In the genomic region with DNA sequence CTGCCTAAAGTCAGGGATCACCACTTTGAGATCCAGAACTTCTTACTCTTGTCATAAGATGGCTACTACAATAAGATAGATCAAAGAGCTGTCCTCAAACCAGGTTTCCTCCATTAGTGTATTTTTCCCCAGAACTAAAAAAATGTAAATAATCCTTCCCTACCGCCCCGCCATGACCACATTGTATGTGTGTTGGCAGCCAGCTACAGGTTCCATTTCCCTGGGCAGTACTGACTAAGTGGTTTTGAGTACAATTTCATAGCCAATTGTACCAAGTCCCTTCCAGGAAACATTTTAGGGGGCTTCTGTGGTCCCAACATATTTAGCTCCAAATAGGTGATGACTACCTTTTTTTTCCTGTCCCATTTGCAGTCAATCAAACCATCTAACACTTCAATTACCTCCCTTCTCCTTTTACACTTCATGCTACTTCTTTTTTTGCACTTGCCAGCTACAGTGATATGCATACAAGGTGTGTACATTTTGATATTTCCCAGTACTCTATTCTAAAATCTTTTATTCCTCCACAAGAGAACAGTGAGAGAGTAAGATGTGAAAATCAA, we compare ENCODE assay signal across 12 cellular contexts. TPM values are rescaled to one million over a fixed set of nuclear protein-coding genes. Genes with fewer than 3 reads are reported as not detected.
DNase-seq lines count a peak whose midpoint lies in the region; FAIRE-seq and TF ChIP-seq lines count a peak whose summit lies in the region.
"Had no signal": no experiment of that assay in that cellular context is flagged by ENCODE, and none has a peak within 500 bp of the region (broad histone marks: within the 10 kb centered on the region; RNA-seq: fewer than 3 reads in every experiment).

No MANE protein-coding gene starts in this region.

- H2AK5ac ChIP-seq in H9 (ENCODE audit: insufficient read length, low read length) = no peak overlapping the region

- no peak overlapping the region for H4K8ac ChIP-seq in H9 (replicated peaks; ENCODE audit: insufficient read length, low read depth, low read length)

- no peak overlapping the region for H3K18ac ChIP-seq in H9 (ENCODE audit: insufficient read length, low read depth, low read length)

- intact Hi-C loops in Calu3 (cut with micrococcal nuclease; ENCODE audit: unreplicated experiment) = no loop called here
- intact Hi-C loops in mammary epithelial cell (cut with micrococcal nuclease) = no loop called here

- TF ChIP-seq CTCF in Calu3 (IDR thresholded peaks at IDR 0.05; ENCODE audit: unreplicated experiment) (no peak), mammary epithelial cell (conservative IDR thresholded peaks at IDR 0.05 in 1 of 2, IDR thresholded peaks at IDR 0.05 in 1 of 2; ENCODE audit: extremely low read depth in 1 of 2, insufficient read depth in 1 of 2, low read depth in 1 of 2, low read length in 2 of 2) (no peak), neural cell (IDR thresholded peaks at IDR 0.05; ENCODE audit: poor library complexity, severe bottlenecking) (no peak), H9 (conservative IDR thresholded peaks at IDR 0.05) (no peak)

- H3K27me3 Mint-ChIP-seq in Calu3 (ENCODE audit: unreplicated experiment) = no peaks in the 10 kb centered on the region
- H3K27me3 Mint-ChIP-seq in H9 (ENCODE audit: low read depth) = no peaks in the 10 kb centered on the region

- H3K4me3 ChIP-seq in MG63 (no peak overlapping the region), mammary epithelial cell (replicated peaks in 1 of 3; ENCODE audit: insufficient read depth in 1 of 3, low read depth in 2 of 3, low read length in 3 of 3) (no peak overlapping the region), neural cell (ENCODE audit: low read length) (peak overlapping the region; percentile 56)
- H3K4me3 ChIP-seq: SJCRH30 had no signal

- DNase-seq in Calu3 = no peak
- DNase-seq in MG63 = peak; percentile 25
- DNase-seq in mammary epithelial cell = no peak
- no peak for DNase-seq in DMS114 treated with DMSO at 0.1 percent for 48 hours (lab: John Stamatoyannopoulos, UW; ENCODE audit: unreplicated experiment)
- no peak for DNase-seq in H9
- DNase-seq in hypothalamus (lab: John Stamatoyannopoulos, UW) = no peak
- DNase-seq in H54 (ENCODE audit: insufficient read length, low spot score) = no peak
- DNase-seq: anterior cingulate cortex, NCI-H524 treated with DMSO at 0.1 percent for 48 hours, SJCRH30 had no signal

- no peak overlapping the region for H3K4ac ChIP-seq in H9 (ENCODE audit: low read depth, low read length)

- no peak overlapping the region for H3K27ac Mint-ChIP-seq in Calu3 (ENCODE audit: unreplicated experiment)
- peak overlapping the region in 1 of 3 experiments; percentile 19; a peak in 2 of 7 replicates for H3K27ac Mint-ChIP-seq in H9

- peaks cover 14% of the 10 kb centered on the region for H4K20me1 ChIP-seq in mammary epithelial cell (ENCODE audit: insufficient read depth, low read length)
- peaks cover 39% of the 10 kb centered on the region for H4K20me1 ChIP-seq in neural cell (ENCODE audit: insufficient read depth)
- H4K20me1 ChIP-seq in H9 (ENCODE audit: control insufficient read depth, insufficient read depth, insufficient read length) = no peaks in the 10 kb centered on the region

- H3K36me3 Mint-ChIP-seq in Calu3 (ENCODE audit: insufficient read depth, unreplicated experiment) = peaks cover 12% of the 10 kb centered on the region
- H3K36me3 Mint-ChIP-seq in H9 (ENCODE audit: insufficient read depth in 1 of 3, low read depth in 3 of 3) = peaks cover 7 to 14% (median 7%) of the 10 kb centered on the region in 3 experiments; a peak in 6 of 7 replicates

- H3K4me3 Mint-ChIP-seq in Calu3 (ENCODE audit: low read depth, unreplicated experiment) = peak overlapping the region; percentile 1
- no peak overlapping the region; a peak in 1 of 5 replicates for H3K4me3 Mint-ChIP-seq in H9

- no peak for TF ChIP-seq POLR2A in H54 (IDR thresholded peaks at IDR 0.05; ENCODE audit: low read depth, low read length)

- H2AFZ ChIP-seq in mammary epithelial cell (ENCODE audit: low read depth, low read length) (no peak overlapping the region), neural cell (ENCODE audit: low read depth, low read length) (no peak overlapping the region), H9 (ENCODE audit: low read length) (no peak overlapping the region)

- H3K9ac ChIP-seq in mammary epithelial cell (ENCODE audit: insufficient read depth, low read length) (no peak overlapping the region), neural cell (ENCODE audit: low read length) (no peak overlapping the region), H9 (ENCODE audit: extremely low read depth, insufficient read length, low read length) (no peak overlapping the region)

- H3K27me3 ChIP-seq in MG63 (no peaks in the 10 kb centered on the region), mammary epithelial cell (ENCODE audit: insufficient read depth, low read length) (no peaks in the 10 kb centered on the region), neural cell (ENCODE audit: insufficient read depth, low read depth, low read length) (no peaks in the 10 kb centered on the region), H9 (ENCODE audit: insufficient read depth, low read length) (no peaks in the 10 kb centered on the region)
- H3K27me3 ChIP-seq: SJCRH30 had no signal

- dilution Hi-C loops in mammary epithelial cell (cut with HindIII; ENCODE audit: low sequenced_read_pairs) = no loop called here

- H3K79me1 ChIP-seq in H9 (ENCODE audit: insufficient read depth, low read depth, low read length, poor library complexity, severe bottlenecking) = no peaks in the 10 kb centered on the region

- H3F3A ChIP-seq in neural cell (ENCODE audit: insufficient read depth, low read length, poor library complexity, severe bottlenecking) = peaks cover 5% of the 10 kb centered on the region

- H3K27ac ChIP-seq in mammary epithelial cell (ENCODE audit: insufficient read depth, low read depth, low read length) = no peak overlapping the region
- H3K27ac ChIP-seq in neural cell (ENCODE audit: low read length) = no peak overlapping the region
- no peak overlapping the region for H3K27ac ChIP-seq in H9 (ENCODE audit: insufficient read length, low read depth, low read length)
- H3K27ac ChIP-seq: SJCRH30 had no signal

- H3K4me1 Mint-ChIP-seq in Calu3 (ENCODE audit: low read depth, unreplicated experiment) = peaks cover 20% of the 10 kb centered on the region
- peaks cover 33 to 41% of the 10 kb centered on the region in 2 experiments for H3K4me1 Mint-ChIP-seq in H9

- H2BK12ac ChIP-seq in H9 (ENCODE audit: insufficient read length, low read depth, low read length) = no peak overlapping the region

- BruUV-seq in Calu3 (replicated peaks; lab: Mats Ljungman, UMichigan) (no TSS peak), mammary epithelial cell (replicated peaks; lab: Mats Ljungman, UMichigan) (no TSS peak)

- H4K5ac ChIP-seq in H9 (ENCODE audit: insufficient read length, low read depth, low read length) = no peak overlapping the region

- H3K56ac ChIP-seq in H9 (ENCODE audit: insufficient read length, low read depth, low read length) = no peak overlapping the region

- H3K14ac ChIP-seq in H9 (ENCODE audit: insufficient read depth, low read length) = no peak overlapping the region

- H3K9me3 ChIP-seq in MG63 (no peaks in the 10 kb centered on the region), mammary epithelial cell (replicated peaks; ENCODE audit: insufficient read depth, low read length) (no peaks in the 10 kb centered on the region), neural cell (ENCODE audit: low read length) (no peaks in the 10 kb centered on the region), H9 (ENCODE audit: control insufficient read depth, low read depth, low read length) (no peaks in the 10 kb centered on the region)
- H3K9me3 ChIP-seq: SJCRH30 had no signal

- H3K9me2 ChIP-seq in neural cell (ENCODE audit: insufficient read depth, low read length) = no peaks in the 10 kb centered on the region

- no peak overlapping the region for H2BK5ac ChIP-seq in H9 (ENCODE audit: insufficient read length, low read length)

- H3K23ac ChIP-seq in H9 (ENCODE audit: insufficient read length, low read depth, low read length) = no peak overlapping the region

- no peak for FAIRE-seq in H54 (lab: Jason Lieb, UNC)
- FAIRE-seq: endometrium had no signal

- H3K4me2 ChIP-seq in mammary epithelial cell (ENCODE audit: insufficient read depth, low read depth, low read length) (peak overlapping the region; percentile 34), neural cell (ENCODE audit: low read length) (peak overlapping the region; percentile 32), H9 (ENCODE audit: insufficient read depth, insufficient read length, low read length) (no peak overlapping the region)

- peaks cover 7% of the 10 kb centered on the region for H3K23me2 ChIP-seq in H9 (ENCODE audit: insufficient read length, low read depth, low read length, poor library complexity, severe bottlenecking)

- H3K4me1 ChIP-seq in mammary epithelial cell (ENCODE audit: insufficient read depth, low read length) (peaks cover 29% of the 10 kb centered on the region), H9 (ENCODE audit: insufficient read depth, low read length) (peaks cover 2% of the 10 kb centered on the region)

- no peak for TF ChIP-seq RAD21 in neural cell (conservative IDR thresholded peaks at IDR 0.05)

- no peak overlapping the region for H3T11ph ChIP-seq in H9 (ENCODE audit: low read length)

- no peak overlapping the region for H2BK15ac ChIP-seq in H9 (ENCODE audit: low read depth, low read length)

- no peaks in the 10 kb centered on the region for H3K9me3 Mint-ChIP-seq in Calu3 (ENCODE audit: low read depth, unreplicated experiment)
- H3K9me3 Mint-ChIP-seq in H9 = no peaks in the 10 kb centered on the region

- CTCF ChIA-PET in Calu3 (lab: Charles Lee) (interaction anchor here (0.6 kb wide), 1 partner anchor 20 kb away, joined by 3 read pairs; no protein-coding TSS in a partner anchor), mammary epithelial cell (lab: Charles Lee; ENCODE audit: low non-redundant PET) (no interaction called here)

- TF ChIP-seq EP300 in neural cell (conservative IDR thresholded peaks at IDR 0.05; ENCODE audit: poor library complexity, severe bottlenecking) = no peak

- H3K36me3 ChIP-seq in MG63 (peaks cover 28% of the 10 kb centered on the region), mammary epithelial cell (ENCODE audit: insufficient read depth, low read length) (no peaks in the 10 kb centered on the region), neural cell (ENCODE audit: insufficient read depth, low read length) (no peaks in the 10 kb centered on the region)

- 89% methylated on average over 2 of the region's 2 CpGs for WGBS in mammary epithelial cell (ENCODE audit: low coverage, missing lambda C conversion rate)
- no CpG with 5 or more reads among the region's 2 CpGs for whole genome bisulfite sequencing in H9 (ENCODE audit: extremely low coverage, insufficient read length, low lambda C conversion rate)

- no peak overlapping the region for H2BK20ac ChIP-seq in H9 (ENCODE audit: low read depth, low read length, poor library complexity, severe bottlenecking)

- H2BK120ac ChIP-seq in H9 (ENCODE audit: low read depth, low read length, poor library complexity, severe bottlenecking) = no peak overlapping the region

- peaks cover 88% of the 10 kb centered on the region for H3K79me2 ChIP-seq in mammary epithelial cell (ENCODE audit: insufficient read depth, low read length)
- H3K79me2 ChIP-seq in neural cell (replicated peaks; ENCODE audit: insufficient read depth, low read length) = peaks cover 85% of the 10 kb centered on the region
- H3K79me2 ChIP-seq in H9 (ENCODE audit: insufficient read depth, low read length) = peaks cover 71% of the 10 kb centered on the region

- H4K91ac ChIP-seq in H9 (ENCODE audit: insufficient read length, low read depth, low read length) = no peak overlapping the region

- in situ Hi-C loops in mammary epithelial cell (cut with MboI; ENCODE audit: low sequenced_read_pairs in 2 of 2) = no loop called here

RNA-seq across cellular contexts. Expression of gene PUM2, which starts 4.0 kb away (rescaled TPM):
- total RNA-seq in Calu3 (2022) = 96.8 and 106 TPM in 2 replicates
- 26.1 and 27.2 TPM in 2 replicates for total RNA-seq in MG63 (2014; rRNA removed; shearing (Covaris generic); ENCODE audit: low replicate concordance)
- total RNA-seq in mammary epithelial cell = 10 to 100 TPM; 50.7 to 60.8 TPM
- 28.5 TPM for polyA plus RNA-seq in mammary epithelial cell
- 48.0 TPM for polyA minus RNA-seq in mammary epithelial cell
- polyA plus RNA-seq in neural cell = 36.1 and 37.0 TPM in 2 replicates
- 179 and 214 TPM in 2 replicates for polyA minus RNA-seq in neural cell
- total RNA-seq in H9 (2021) = 92.3 and 96.6 TPM in 2 replicates
